Comparison of ENCODE assay signal across 18 cellular contexts in genomic region chr22:38774496-38775166, GRCh38.
"Had no signal": no experiment of that assay in that cellular context is flagged by ENCODE, and none has a peak within 500 bp of the region (broad histone marks: within the 10 kb centered on the region; RNA-seq: fewer than 3 reads in every experiment).

No MANE protein-coding gene starts in this region.

- H3K36me3 ChIP-seq: neutrophil, transverse colon had no signal

- H3K9me3 Mint-ChIP-seq: activated B cell treated with CpG ODN at 0.5 μM for 24 hours; activated CD4-positive, alpha-beta T cell treated with anti-CD3 and anti-CD28 coated beads, Interleukin-2, amount 10 ng/mL, durations not matched to agents 24 days and 14 days; activated naive CD8-positive, alpha-beta T cell treated with anti-CD3 and anti-CD28 coated beads, Interleukin-2, amount 10 ng/mL, durations not matched to agents 7 days and 5 days; memory B cell had no signal

- H3K27me3 ChIP-seq: esophagus muscularis mucosa, hepatocyte, left lung, neutrophil, transverse colon, vagina had no signal

- H3K4me3 Mint-ChIP-seq: activated B cell treated with CpG ODN at 0.5 μM for 24 hours; activated CD4-positive, alpha-beta T cell treated with anti-CD3 and anti-CD28 coated beads, Interleukin-2, amount 10 ng/mL, durations not matched to agents 24 days and 14 days; memory B cell; naive thymus-derived CD4-positive, alpha-beta T cell had no signal

- H3K4me1 Mint-ChIP-seq: activated B cell treated with CpG ODN at 0.5 μM for 24 hours had no signal

- H3K4me3 ChIP-seq: esophagus muscularis mucosa, hepatocyte, left lung, mucosa of descending colon, transverse colon, vagina had no signal

- DNase-seq: activated B cell treated with CpG ODN at 0.5 μM for 24 hours; activated CD4-positive, alpha-beta T cell treated with anti-CD3 and anti-CD28 coated beads, Interleukin-2, amount 10 ng/mL, durations not matched to agents 24 days and 14 days; activated CD8-positive, alpha-beta memory T cell treated with anti-CD3 and anti-CD28 coated beads, Interleukin-2, amount 50 U/mL, for 48 hours; activated naive CD4-positive, alpha-beta T cell; activated naive CD8-positive, alpha-beta T cell treated with anti-CD3 and anti-CD28 coated beads, Interleukin-2, amount 10 ng/mL, durations not matched to agents 7 days and 5 days; islet precursor cell; left lung; naive thymus-derived CD4-positive, alpha-beta T cell; stimulated activated CD4-positive, alpha-beta T cell treated with anti-CD3 and anti-CD28 coated beads, Interleukin-2, amount 100 ng/mL, for 48 hours; stimulated activated naive CD4-positive, alpha-beta T cell; T-helper 2 cell; transverse colon had no signal

- H3K4me1 ChIP-seq: esophagus muscularis mucosa, left lung, transverse colon had no signal

- H3K9me3 ChIP-seq: esophagus muscularis mucosa, left lung, mucosa of descending colon, neutrophil, transverse colon, vagina had no signal

- H3K36me3 Mint-ChIP-seq: activated naive CD8-positive, alpha-beta T cell treated with anti-CD3 and anti-CD28 coated beads, Interleukin-2, amount 10 ng/mL, durations not matched to agents 7 days and 5 days had no signal

- H3K27ac Mint-ChIP-seq: activated B cell treated with CpG ODN at 0.5 μM for 24 hours; activated CD4-positive, alpha-beta T cell treated with anti-CD3 and anti-CD28 coated beads, Interleukin-2, amount 10 ng/mL, durations not matched to agents 24 days and 14 days; activated naive CD8-positive, alpha-beta T cell treated with anti-CD3 and anti-CD28 coated beads, Interleukin-2, amount 10 ng/mL, durations not matched to agents 7 days and 5 days; memory B cell had no signal

- H3K27ac ChIP-seq: esophagus muscularis mucosa, hepatocyte, left lung, neutrophil, transverse colon, vagina had no signal

- ATAC-seq: left lung; mucosa of descending colon; naive thymus-derived CD4-positive, alpha-beta T cell had no signal
